Comparison of ENCODE assay signal across 1 cellular context in genomic region chr5:144126707-144127106, GRCh38.
TF ChIP-seq lines count a peak whose summit lies in the region.

No MANE protein-coding gene starts in this region.

TF ChIP-seq in SK-N-SH treated with all-trans-retinoic acid at 6 μM for 48 hours, 23 proteins besides CTCF, POLR2A, EP300 and RAD21 (continued from another document):
- TF ChIP-seq CSRNP3 (CRISPR knock-in tag; IDR thresholded peaks at IDR 0.05) (no peak), RARB (CRISPR knock-in tag; IDR thresholded peaks at IDR 0.05) (no peak), TCF4 (CRISPR knock-in tag; IDR thresholded peaks at IDR 0.05; ENCODE audit: borderline replicate concordance) (no peak), ARNTL (CRISPR knock-in tag; IDR thresholded peaks at IDR 0.05; ENCODE audit: borderline replicate concordance, low read depth) (no peak), ISL1 (CRISPR knock-in tag; IDR thresholded peaks at IDR 0.05) (no peak), TOX (CRISPR knock-in tag; IDR thresholded peaks at IDR 0.05; ENCODE audit: borderline replicate concordance) (no peak), ZNF565 (CRISPR knock-in tag; conservative IDR thresholded peaks at IDR 0.05; ENCODE audit: low read depth) (no peak), GLIS3 (CRISPR knock-in tag; IDR thresholded peaks at IDR 0.05) (no peak), TSHZ2 (CRISPR knock-in tag; IDR thresholded peaks at IDR 0.05) (no peak), ZNF70 (CRISPR knock-in tag; IDR thresholded peaks at IDR 0.05) (no peak), ESRRG (CRISPR knock-in tag; IDR thresholded peaks at IDR 0.05) (no peak), BACH2 (CRISPR knock-in tag; IDR thresholded peaks at IDR 0.05; ENCODE audit: borderline replicate concordance) (no peak)
